Comparison of ENCODE assay signal across 22 cellular contexts in the genomic region with DNA sequence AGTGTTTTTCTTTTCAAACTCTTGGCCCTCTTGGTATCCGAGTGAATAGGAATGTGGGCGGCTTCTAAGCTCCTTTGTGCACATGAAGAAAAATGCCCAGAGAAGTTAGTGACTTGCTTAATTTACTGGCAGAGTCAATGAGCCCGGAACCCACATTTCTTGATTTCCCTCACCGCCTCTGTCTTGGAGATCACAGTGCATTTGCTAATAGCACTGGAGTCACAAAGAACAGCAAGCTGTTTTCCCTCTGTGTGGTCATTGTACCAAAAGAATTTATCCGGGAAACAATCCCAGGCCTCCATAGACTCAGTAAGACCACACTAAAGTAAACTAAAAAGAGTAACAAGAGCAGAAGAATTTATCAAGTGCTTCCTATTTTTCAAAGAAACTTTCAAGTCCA. TPM values are rescaled to one million over a fixed set of nuclear protein-coding genes. Genes with fewer than 3 reads are reported as not detected.
DNase-seq lines count a peak whose midpoint lies in the region; ATAC-seq and TF ChIP-seq lines count a peak whose summit lies in the region.
"Had no signal": no experiment of that assay in that cellular context is flagged by ENCODE, and none has a peak within 500 bp of the region (broad histone marks: within the 10 kb centered on the region; RNA-seq: fewer than 3 reads in every experiment).

No MANE protein-coding gene starts in this region.

- no peak for TF ChIP-seq CTCF in AG10803 (conservative IDR thresholded peaks at IDR 0.05; ENCODE audit: low read length)

- H3K36me3 Mint-ChIP-seq in stimulated activated naive B cell treated with anti-CD40 and anti-IgM and Interleukin-4, amounts not matched to agents 10 μg/mL and 1 μg/mL and 100 μg/mL, for 72 hours: no peaks in the 10 kb centered on the region

- no peaks in the 10 kb centered on the region for H3K9me3 Mint-ChIP-seq in stimulated activated naive B cell treated with anti-CD40 and anti-IgM and Interleukin-4, amounts not matched to agents 10 μg/mL and 1 μg/mL and 100 μg/mL, for 72 hours
- H3K9me3 Mint-ChIP-seq: activated naive CD8-positive, alpha-beta T cell treated with anti-CD3 and anti-CD28 coated beads, Interleukin-2, amount 10 ng/mL, durations not matched to agents 7 days and 5 days; activated T-cell treated with anti-CD3 and anti-CD28 coated beads, Interleukin-2, amount 50 U/mL, for 24 hours had no signal

- H3K4me3 Mint-ChIP-seq in stimulated activated naive B cell treated with anti-CD40 and anti-IgM and Interleukin-4, amounts not matched to agents 10 μg/mL and 1 μg/mL and 100 μg/mL, for 72 hours: no peak overlapping the region
- H3K4me3 Mint-ChIP-seq: activated naive CD8-positive, alpha-beta T cell treated with anti-CD3 and anti-CD28 coated beads, Interleukin-2, amount 10 ng/mL, durations not matched to agents 7 days and 5 days; activated T-cell treated with anti-CD3 and anti-CD28 coated beads, Interleukin-2, amount 50 U/mL, for 24 hours had no signal

- no peak for ATAC-seq in left lobe of liver
- peak; percentile 55 for ATAC-seq in sciatic nerve
- no peak for ATAC-seq in stimulated activated naive B cell treated with anti-CD40 and anti-IgM and Interleukin-4, amounts not matched to agents 10 μg/mL and 1 μg/mL and 100 μg/mL, for 72 hours (replicated peaks)
- no peak for ATAC-seq in GM21423 (IDR thresholded peaks at IDR 0.05; ENCODE audit: unreplicated experiment)
- no peak for ATAC-seq in HG02571 (IDR thresholded peaks at IDR 0.05; ENCODE audit: unreplicated experiment)

- no peak overlapping the region for H3K27ac Mint-ChIP-seq in stimulated activated naive B cell treated with anti-CD40 and anti-IgM and Interleukin-4, amounts not matched to agents 10 μg/mL and 1 μg/mL and 100 μg/mL, for 72 hours
- H3K27ac Mint-ChIP-seq: activated naive CD8-positive, alpha-beta T cell treated with anti-CD3 and anti-CD28 coated beads, Interleukin-2, amount 10 ng/mL, durations not matched to agents 7 days and 5 days; activated T-cell treated with anti-CD3 and anti-CD28 coated beads, Interleukin-2, amount 50 U/mL, for 24 hours had no signal

- no peaks in the 10 kb centered on the region for H3K27me3 Mint-ChIP-seq in stimulated activated naive B cell treated with anti-CD40 and anti-IgM and Interleukin-4, amounts not matched to agents 10 μg/mL and 1 μg/mL and 100 μg/mL, for 72 hours
- H3K27me3 Mint-ChIP-seq: activated T-cell treated with anti-CD3 and anti-CD28 coated beads, Interleukin-2, amount 50 U/mL, for 24 hours had no signal

- no peaks in the 10 kb centered on the region for H3K4me1 Mint-ChIP-seq in stimulated activated naive B cell treated with anti-CD40 and anti-IgM and Interleukin-4, amounts not matched to agents 10 μg/mL and 1 μg/mL and 100 μg/mL, for 72 hours
- H3K4me1 Mint-ChIP-seq: activated naive CD8-positive, alpha-beta T cell treated with anti-CD3 and anti-CD28 coated beads, Interleukin-2, amount 10 ng/mL, durations not matched to agents 7 days and 5 days had no signal

- peak; percentile 90 for DNase-seq in AG10803 (ENCODE audit: low read depth)
- DNase-seq in astrocyte of the hippocampus (ENCODE audit: low read depth, low spot score): peak; percentile 95
- DNase-seq in left lobe of liver (ENCODE audit: low spot score): peak; percentile 2
- no peak for DNase-seq in sciatic nerve (ENCODE audit: low spot score)
- DNase-seq in stimulated activated naive B cell treated with anti-CD40 and anti-IgM and Interleukin-4, amounts not matched to agents 10 μg/mL and 1 μg/mL and 100 μg/mL, for 72 hours: no peak
- no peak for DNase-seq in NCI-H2227 (lab: John Stamatoyannopoulos, UW; ENCODE audit: unreplicated experiment)
- DNase-seq: activated CD4-positive, alpha-beta T cell treated with anti-CD3 and anti-CD28 coated beads, Interleukin-2, amount 50 U/mL, for 4 hours; activated naive CD8-positive, alpha-beta T cell treated with anti-CD3 and anti-CD28 coated beads, Interleukin-2, amount 10 ng/mL, durations not matched to agents 7 days and 5 days; activated T-cell treated with anti-CD3 and anti-CD28 coated beads, Interleukin-2, amount 50 U/mL, for 24 hours; cerebellar nuclear complex; COR-L47; EL; KG1; lower lobe of right lung; NCI-H1105 treated with DMSO at 0.1 percent for 48 hours; NCI-H2171; Peyer's patch; SK-N-SH; stimulated activated CD4-positive, alpha-beta T cell treated with anti-CD3 and anti-CD28 coated beads, Interleukin-4, amount 100 ng/mL, for 4 hours had no signal

- intact Hi-C loops in sciatic nerve (cut with DNase I): no loop called here

- H3K4me3 ChIP-seq in AG10803 (ENCODE audit: low read length): no peak overlapping the region
- H3K4me3 ChIP-seq: lower lobe of right lung, Peyer's patch, skin epidermis had no signal

RNA-seq across cellular contexts. Expression of a gene that starts 18.9 kb away (rescaled TPM):
- total RNA-seq in left lobe of liver (0.93 TPM), sciatic nerve (55.3 TPM)

Comparison
In these comparisons a context has a peak if more than half of its experiments do, and no peak if none do; other contexts are left out.
1. DNase-seq: peak in AG10803 (single experiment), astrocyte of the hippocampus (single experiment) and left lobe of liver (single experiment); none in sciatic nerve (single experiment), stimulated activated naive B cell treated with anti-CD40 and anti-IgM and Interleukin-4, amounts not matched to agents 10 μg/mL and 1 μg/mL and 100 μg/mL, for 72 hours (single experiment) and NCI-H2227 (single experiment).
2. RNA of a gene that starts 18.9 kb away (total RNA-seq): 55.3 TPM in sciatic nerve (single experiment); 0.93 TPM in left lobe of liver (single experiment); every median in the first group is over 10 times any median in the second.